In genomic region chr5:171521219-171521633, GRCh38 we compare ENCODE assay signal across 10 cellular contexts.
DNase-seq lines count a peak whose midpoint lies in the region; FAIRE-seq and TF ChIP-seq lines count a peak whose summit lies in the region.
"Had no signal": no experiment of that assay in that cellular context is flagged by ENCODE, and none has a peak within 500 bp of the region (broad histone marks: within the 10 kb centered on the region; RNA-seq: fewer than 3 reads in every experiment).

No MANE protein-coding gene starts in this region.

- peak overlapping the region; percentile 34; the same call in 1 of the 2 replicates for H3K27ac ChIP-seq in H1 (ENCODE audit: low read depth, low read length)

- H3K36me3 Mint-ChIP-seq in mesothelial cell of epicardium = no peaks in the 10 kb centered on the region

- no peaks in the 10 kb centered on the region for H3K36me3 ChIP-seq in H1 (ENCODE audit: control insufficient read depth in 2 of 4, insufficient read depth in 4 of 4, low read length in 3 of 4)

- H3K9me3 Mint-ChIP-seq in mesothelial cell of epicardium = no peaks in the 10 kb centered on the region

- H3K23ac ChIP-seq in H1 (ENCODE audit: insufficient read length) = no peak overlapping the region

- H2AK5ac ChIP-seq in H1 (ENCODE audit: low read depth, low read length) = no peak overlapping the region

- H4K20me1 ChIP-seq in H1 (replicated peaks in 1 of 2; ENCODE audit: control insufficient read depth in 1 of 2, insufficient read depth in 2 of 2, low read length in 2 of 2) = no peaks in the 10 kb centered on the region

- no peak for TF ChIP-seq RAD21 in H1 (IDR thresholded peaks at IDR 0.05 in 1 of 2, conservative IDR thresholded peaks at IDR 0.05 in 1 of 2; ENCODE audit: low read depth in 2 of 2, low read length in 2 of 2)

- peaks cover 10 to 37% (median 20%) of the 10 kb centered on the region in 4 experiments for H3K4me1 ChIP-seq in H1 (replicated peaks in 1 of 4; ENCODE audit: control insufficient read depth in 3 of 4, insufficient read depth in 4 of 4, low read length in 3 of 4)

- H3K79me2 ChIP-seq in H1 (ENCODE audit: control insufficient read depth in 1 of 2, insufficient read depth in 2 of 2, low read length in 2 of 2) = no peaks in the 10 kb centered on the region

- no peak overlapping the region for H3K4me3 Mint-ChIP-seq in mesothelial cell of epicardium
- H3K4me3 Mint-ChIP-seq: B cell had no signal

- H3K9ac ChIP-seq in H1 (replicated peaks in 1 of 4; ENCODE audit: extremely low read depth in 1 of 4, low read depth in 3 of 4, low read length in 3 of 4) = no peak overlapping the region

- peak overlapping the region; percentile 91 for H2BK120ac ChIP-seq in H1 (replicated peaks; ENCODE audit: low read depth, low read length)

- H3K14ac ChIP-seq in H1 (ENCODE audit: insufficient read length) = no peak overlapping the region

- H3K27ac Mint-ChIP-seq in mesothelial cell of epicardium = peak overlapping the region; percentile 76
- H3K27ac Mint-ChIP-seq: B cell had no signal

- H2BK15ac ChIP-seq in H1 (ENCODE audit: low read length) = peak overlapping the region; percentile 75; the same call in 1 of the 2 replicates

- no peak for TF ChIP-seq EP300 in H1 (IDR thresholded peaks at IDR 0.05; ENCODE audit: borderline replicate concordance in 1 of 2, low read depth in 2 of 2, low read length in 2 of 2)

- FAIRE-seq in H1 (lab: Jason Lieb, UNC) = no peak

- DNase-seq in 8988T (peak; percentile 91), LHCN-M2 (ENCODE audit: low read depth) (peak; percentile 95), H1 (ENCODE audit: low read depth in 1 of 2, low spot score in 2 of 2) (peak in 1 of 2 experiments; percentile 61), mesothelial cell of epicardium (ENCODE audit: low spot score in 2 of 2, unreplicated experiment in 2 of 2) (no peak), germinal center (ENCODE audit: low spot score) (no peak), NCI-H187 (lab: John Stamatoyannopoulos, UW) (no peak), NCI-H2171 (lab: John Stamatoyannopoulos, UW) (no peak), Kasumi-1 (lab: John Stamatoyannopoulos, UW) (no peak)
- DNase-seq: NCI-H1417 treated with DMSO at 0.1 percent for 48 hours had no signal

- H4K5ac ChIP-seq in H1 (ENCODE audit: insufficient read length, low read depth, low read length) = no peak overlapping the region

- peak overlapping the region; percentile 77; the same call in 1 of the 2 replicates for H2BK5ac ChIP-seq in H1 (ENCODE audit: low read depth, low read length)

- H3K9me3 ChIP-seq in H1 (ENCODE audit: insufficient read depth in 2 of 2, low read depth in 1 of 2, low read length in 1 of 2) = peaks cover 0 to 3% of the 10 kb centered on the region in 2 experiments; a peak in 1 of 4 replicates

- 68% methylated on average over 1 of the region's 1 CpG; no CpG with 5 or more reads in 1 of the 2 experiments for WGBS in H1 (ENCODE audit: extremely low coverage in 1 of 2, insufficient coverage in 1 of 2, insufficient read length in 1 of 2, insufficient replicate concordance in 2 of 2, low coverage in 1 of 2, low lambda C conversion rate in 2 of 2, missing lambda C conversion rate in 1 of 2), 2 experiments

- H3K18ac ChIP-seq in H1 (ENCODE audit: extremely low read depth, low read length) = peak overlapping the region; percentile 94

- TF ChIP-seq POLR2A in H1 (IDR thresholded peaks at IDR 0.05; ENCODE audit: control extremely low read depth in 1 of 2, low read depth in 2 of 2, low read length in 2 of 2) = no peak

- no peak for TF ChIP-seq CTCF in H1 (IDR thresholded peaks at IDR 0.05; ENCODE audit: control extremely low read depth in 1 of 3, insufficient read depth in 1 of 3, low read depth in 1 of 3, low read length in 3 of 3)
- TF ChIP-seq CTCF in mesothelial cell of epicardium (IDR thresholded peaks at IDR 0.05; ENCODE audit: unreplicated experiment) = no peak

- H3K56ac ChIP-seq in H1 (replicated peaks; ENCODE audit: insufficient read length, low read depth, low read length) = no peak overlapping the region

- H2AFZ ChIP-seq in H1 (ENCODE audit: low read length) = peak overlapping the region; percentile 19; the same call in 1 of the 2 replicates

- peak overlapping the region; percentile 97; the same call in 1 of the 2 replicates for H2BK12ac ChIP-seq in H1 (ENCODE audit: low read depth, low read length)

- H3K27me3 Mint-ChIP-seq in mesothelial cell of epicardium (ENCODE audit: low read depth) = no peaks in the 10 kb centered on the region

- no peak overlapping the region for H3K4me3 ChIP-seq in H1 (ENCODE audit: extremely low read depth in 1 of 4, insufficient read depth in 2 of 4, low read depth in 3 of 4, low read length in 4 of 4)

- no peaks in the 10 kb centered on the region for H3K79me1 ChIP-seq in H1 (ENCODE audit: low read depth, low read length)

- peaks cover 40% of the 10 kb centered on the region for H3K4me1 Mint-ChIP-seq in mesothelial cell of epicardium
- H3K4me1 Mint-ChIP-seq: B cell had no signal

- POLR2A ChIA-PET in H1 (lab: Charles Lee; ENCODE audit: partially characterized antibody) = interaction anchor here (0.8 to 2.4 kb wide), 10 partner anchors 8 to 133 kb away, joined by 3 to 7 read pairs (median 3); partner anchors contain the start of gene NPM1

- H2BK20ac ChIP-seq in H1 (ENCODE audit: low read length) = peak overlapping the region; percentile 88

- CTCF ChIA-PET in H1 (lab: Charles Lee; ENCODE audit: partially characterized antibody) = interaction anchor here (0.6 to 3.4 kb wide), 8 partner anchors 12 to 338 kb away, joined by 3 to 21 read pairs (median 4); partner anchors contain the start of gene FGF18

- peak overlapping the region; percentile 25 to 70; a peak in 3 of 4 replicates for H3K4me2 ChIP-seq in H1 (ENCODE audit: insufficient read depth in 1 of 2, low read depth in 2 of 2, low read length in 2 of 2)

- peaks cover 0 to 12% (median 2%) of the 10 kb centered on the region in 4 experiments; a peak in 3 of 7 replicates for H3K27me3 ChIP-seq in H1 (replicated peaks in 1 of 4; ENCODE audit: control insufficient read depth in 3 of 4, extremely low read depth in 1 of 4, insufficient read depth in 3 of 4, low read length in 3 of 4)

- H4K8ac ChIP-seq in H1 (ENCODE audit: extremely low read depth, insufficient read depth, low read length) = no peak overlapping the region

- H4K91ac ChIP-seq in H1 (replicated peaks; ENCODE audit: insufficient read length, low read length) = peak overlapping the region; percentile 82

- peak overlapping the region; percentile 46 for H3K4ac ChIP-seq in H1 (replicated peaks; ENCODE audit: insufficient read length, low read depth, low read length)

- peaks cover 3% of the 10 kb centered on the region; the same call in 1 of the 2 replicates for H3K23me2 ChIP-seq in H1 (ENCODE audit: low read depth, low read length)

TF ChIP-seq in H1, 55 proteins besides CTCF, POLR2A, EP300 and RAD21:
- no peak for TF ChIP-seq NRF1 (IDR thresholded peaks at IDR 0.05; ENCODE audit: low read depth, low read length)
- TF ChIP-seq HDAC2 (IDR thresholded peaks at IDR 0.05; ENCODE audit: borderline replicate concordance in 1 of 2, low read depth in 2 of 2, low read length in 2 of 2) = no peak
- TF ChIP-seq MAFK (IDR thresholded peaks at IDR 0.05; ENCODE audit: low read depth, low read length) = no peak
- TF ChIP-seq TAF1 (IDR thresholded peaks at IDR 0.05; ENCODE audit: low read depth, low read length) = no peak
- TF ChIP-seq ASH2L (IDR thresholded peaks at IDR 0.05; ENCODE audit: low read length) = no peak
- TF ChIP-seq USF2 (IDR thresholded peaks at IDR 0.05; ENCODE audit: low read length) = no peak
- TF ChIP-seq RBBP5 (IDR thresholded peaks at IDR 0.05; ENCODE audit: borderline replicate concordance, low read depth, low read length) = no peak
- no peak for TF ChIP-seq JUND (IDR thresholded peaks at IDR 0.05; ENCODE audit: low read length)
- TF ChIP-seq CHD2 (IDR thresholded peaks at IDR 0.05; ENCODE audit: low read length) = no peak
- TF ChIP-seq, protein P1, sequence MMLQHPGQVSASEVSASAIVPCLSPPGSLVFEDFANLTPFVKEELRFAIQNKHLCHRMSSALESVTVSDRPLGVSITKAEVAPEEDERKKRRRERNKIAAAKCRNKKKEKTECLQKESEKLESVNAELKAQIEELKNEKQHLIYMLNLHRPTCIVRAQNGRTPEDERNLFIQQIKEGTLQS (IDR thresholded peaks at IDR 0.05; ENCODE audit: insufficient read depth, low read depth, low read length) = no peak

Comparison
In these comparisons a context has a peak if more than half of its experiments do, and no peak if none do; other contexts are left out.
1. DNase-seq: peak in 8988T (single experiment) and LHCN-M2 (single experiment); none in mesothelial cell of epicardium (0 of 2), germinal center (single experiment), NCI-H187 (0 of 2), NCI-H2171 (single experiment) and Kasumi-1 (0 of 2).